Comparison of ENCODE assay signal across 2 cellular contexts in genomic region chr11:66849501-66850234, GRCh38.
TF ChIP-seq lines count a peak whose summit lies in the region.

No MANE protein-coding gene starts in this region.

TF ChIP-seq in GM12878, 131 proteins besides CTCF, POLR2A, EP300 and RAD21 (continues in another document):
- TF ChIP-seq ZBED1 (IDR thresholded peaks at IDR 0.05; ENCODE audit: borderline replicate concordance) (no peak), KLF5 (IDR thresholded peaks at IDR 0.05; ENCODE audit: partially characterized antibody) (no peak), ZBTB33 (IDR thresholded peaks at IDR 0.05) (no peak), CBX3 (IDR thresholded peaks at IDR 0.05; ENCODE audit: borderline replicate concordance, low read depth) (no peak), CREM (IDR thresholded peaks at IDR 0.05; ENCODE audit: low read depth) (no peak), ZSCAN29 (IDR thresholded peaks at IDR 0.05) (no peak), POLR2AphosphoS5 (IDR thresholded peaks at IDR 0.05; ENCODE audit: low read length) (no peak), RELA (IDR thresholded peaks at IDR 0.05; ENCODE audit: borderline replicate concordance, partially characterized antibody) (no peak), BHLHE40 (IDR thresholded peaks at IDR 0.05; ENCODE audit: borderline replicate concordance in 1 of 2, low read depth in 2 of 2, low read length in 1 of 2) (no peak), YY1 (IDR thresholded peaks at IDR 0.05; ENCODE audit: low read depth, low read length) (no peak), PAX5 (IDR thresholded peaks at IDR 0.05; ENCODE audit: borderline replicate concordance, low read depth, low read length) (no peak), LARP7 (IDR thresholded peaks at IDR 0.05) (no peak), EED (IDR thresholded peaks at IDR 0.05; ENCODE audit: low read depth) (no peak), ESRRA (IDR thresholded peaks at IDR 0.05; ENCODE audit: low read length) (no peak), ZNF592 (IDR thresholded peaks at IDR 0.05) (no peak), CBFB (IDR thresholded peaks at IDR 0.05; ENCODE audit: low read depth) (no peak), CUX1 (IDR thresholded peaks at IDR 0.05; ENCODE audit: insufficient replicate concordance, low read depth, low read length) (no peak), ASH2L (IDR thresholded peaks at IDR 0.05; ENCODE audit: borderline replicate concordance, low read depth) (no peak)

TF ChIP-seq in HepG2, 621 proteins besides CTCF, POLR2A, EP300 and RAD21:
- TF ChIP-seq AGO2 (optimal IDR thresholded peaks at IDR 0.05; ENCODE audit: low read depth, low read length) (peak; percentile 32), EZH2 (conservative IDR thresholded peaks at IDR 0.05; ENCODE audit: low read depth, low read length) (no peak)
TF ChIP-seq in HepG2: peak in this region for 1.
